Comparison of ENCODE assay signal across 8 cellular contexts in genomic region chr17:63675607-63676539, GRCh38. TPM values are rescaled to one million over a fixed set of nuclear protein-coding genes. Genes with fewer than 3 reads are reported as not detected.
DNase-seq lines count a peak whose midpoint lies in the region; ATAC-seq and TF ChIP-seq lines count a peak whose summit lies in the region.

No MANE protein-coding gene starts in this region.

- H3K36me3 Mint-ChIP-seq in T-helper 17 cell (ENCODE audit: low read depth): peaks cover 3% of the 10 kb centered on the region

- no peak overlapping the region for H3K9ac ChIP-seq in parathyroid adenoma

- no peaks in the 10 kb centered on the region for H3K27me3 ChIP-seq in parathyroid adenoma (ENCODE audit: control insufficient read depth, insufficient read depth, low read length)

- peak overlapping the region; percentile 62 for H2AFZ ChIP-seq in parathyroid adenoma

- H3K4me1 ChIP-seq in parathyroid adenoma: peaks cover 42% of the 10 kb centered on the region

- no peaks in the 10 kb centered on the region for H3K9me3 ChIP-seq in T-helper 17 cell (ENCODE audit: control insufficient read depth, low read length, poor library complexity, severe bottlenecking)
- H3K9me3 ChIP-seq in parathyroid adenoma (ENCODE audit: control insufficient read depth, low read length): no peaks in the 10 kb centered on the region

- peak overlapping the region; percentile 84 for H3K27ac ChIP-seq in parathyroid adenoma

- no peaks in the 10 kb centered on the region for H3K27me3 Mint-ChIP-seq in T-helper 17 cell

- peaks cover 16% of the 10 kb centered on the region for H3K4me1 Mint-ChIP-seq in T-helper 17 cell

- no peaks in the 10 kb centered on the region for H3K36me3 ChIP-seq in parathyroid adenoma (ENCODE audit: control insufficient read depth, insufficient read depth, low read length)

- H3K27ac Mint-ChIP-seq in T-helper 17 cell: peak overlapping the region; percentile 63

- TF ChIP-seq CTCF in fibroblast of villous mesenchyme (IDR thresholded peaks at IDR 0.05; ENCODE audit: insufficient read depth, low read depth, low read length) (no peak), parathyroid adenoma (IDR thresholded peaks at IDR 0.05) (no peak)

- ATAC-seq in T-helper 17 cell (no peak), GM19035 (IDR thresholded peaks at IDR 0.05; ENCODE audit: unreplicated experiment) (no peak), GM21367 (IDR thresholded peaks at IDR 0.05; ENCODE audit: unreplicated experiment) (no peak)

- no peak overlapping the region for H3K4me3 Mint-ChIP-seq in T-helper 17 cell

- H3K4me3 ChIP-seq in fibroblast of villous mesenchyme (ENCODE audit: low read depth, low read length): no peak overlapping the region
- peak overlapping the region; percentile 33 for H3K4me3 ChIP-seq in parathyroid adenoma (ENCODE audit: low read depth, low read length)

- H3K79me2 ChIP-seq in parathyroid adenoma: peaks cover 22% of the 10 kb centered on the region

- peak; percentile 10 for DNase-seq in NCI-H2171 treated with DMSO at 0.1 percent for 48 hours (lab: John Stamatoyannopoulos, UW)
- DNase-seq in NCI-H2171 (lab: John Stamatoyannopoulos, UW): no peak
- DNase-seq in T-helper 17 cell: no peak
- peak; percentile 88 for DNase-seq in fibroblast of villous mesenchyme (ENCODE audit: low read depth)
- no peak for DNase-seq in NCI-H1436 (lab: John Stamatoyannopoulos, UW)

- H3K4me2 ChIP-seq in parathyroid adenoma (ENCODE audit: low read length): peak overlapping the region; percentile 63

RNA-seq across cellular contexts. Expression of gene LIMD2, which starts 24.1 kb away (rescaled TPM):
- 100 to 1,000 TPM; 451 to 473 TPM for total RNA-seq in T-helper 17 cell
- 4.5 and 5.2 TPM in 2 replicates for total RNA-seq in fibroblast of villous mesenchyme

RNA-seq across cellular contexts. Expression of gene MAP3K3, which starts 53.7 kb away (rescaled TPM):
- total RNA-seq in T-helper 17 cell (10 to 100 TPM; 74.1 to 85.0 TPM), fibroblast of villous mesenchyme (29.6 and 34.1 TPM in 2 replicates)

Comparison
In these comparisons a context has a peak if more than half of its experiments do, and no peak if none do; other contexts are left out.
1. DNase-seq: peak in NCI-H2171 treated with DMSO at 0.1 percent for 48 hours (single experiment) and fibroblast of villous mesenchyme (single experiment); none in NCI-H2171 (single experiment), T-helper 17 cell (0 of 3) and NCI-H1436 (single experiment).
2. RNA of gene LIMD2, which starts 24.1 kb away (total RNA-seq): 451 to 473 TPM in T-helper 17 cell; 4.5 to 5.2 TPM in fibroblast of villous mesenchyme; every median in the first group is over 10 times any median in the second.